In the genomic region with DNA sequence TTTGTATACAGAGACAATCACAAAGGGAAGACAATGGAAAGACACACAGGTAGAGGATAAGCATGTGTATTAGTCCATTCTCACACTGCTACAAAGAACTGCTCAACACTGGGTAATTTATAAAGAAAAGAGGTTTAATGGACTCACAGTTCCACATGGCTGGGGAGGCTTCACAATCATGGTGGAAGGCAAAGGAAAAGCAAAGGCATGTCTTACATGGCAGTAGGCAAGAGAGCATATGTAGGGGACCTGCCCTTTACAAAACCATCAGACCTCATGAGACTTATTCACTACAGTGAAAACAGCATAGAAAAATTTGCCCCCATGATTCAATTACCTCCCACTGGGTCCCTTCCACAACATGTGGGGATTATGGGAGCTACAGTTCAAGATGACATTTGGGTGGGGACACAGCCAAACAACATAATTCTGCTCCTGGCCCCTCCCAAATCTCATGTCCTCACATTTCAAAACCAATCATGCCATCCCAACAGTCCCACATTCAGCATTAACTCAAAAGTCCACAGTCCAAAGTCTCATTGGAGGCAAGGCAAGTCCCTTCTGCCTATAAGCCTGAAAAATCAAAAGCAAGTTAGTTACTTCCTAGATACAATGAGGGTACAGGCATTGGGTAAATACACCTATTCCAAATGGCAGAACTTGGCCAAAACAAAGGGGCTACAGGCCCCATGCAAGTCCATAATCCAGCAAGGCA, we compare ENCODE assay signal across 2 cellular contexts. TPM values are rescaled to one million over a fixed set of nuclear protein-coding genes. Genes with fewer than 3 reads are reported as not detected.
"Had no signal": no experiment of that assay in that cellular context is flagged by ENCODE, and none has a peak within 500 bp of the region (broad histone marks: within the 10 kb centered on the region; RNA-seq: fewer than 3 reads in every experiment).

No MANE protein-coding gene starts in this region.

RNA-seq across cellular contexts. Expression of gene CCDC89, which starts 14.9 kb away (rescaled TPM):
- total RNA-seq: H4, H7 had no signal
